ENCODE assay signal across 27 cellular contexts in genomic region chr11:44952082-44952481, GRCh38. TPM values are rescaled to one million over a fixed set of nuclear protein-coding genes. Genes with fewer than 3 reads are reported as not detected.
A peak's percentile ranks its signal among the peaks of the same experiment; 100 is the strongest.
DNase-seq lines count a peak whose midpoint lies in the region; ATAC-seq and FAIRE-seq lines count a peak whose summit lies in the region.
"Had no signal": no experiment of that assay in that cellular context is flagged by ENCODE, and none has a peak within 500 bp of the region (broad histone marks: within the 10 kb centered on the region; RNA-seq: fewer than 3 reads in every experiment).

No MANE protein-coding gene starts in this region.

- no peak overlapping the region for H3K9ac ChIP-seq in mesendoderm (ENCODE audit: low read length)

- no peak overlapping the region for H3K27ac ChIP-seq in mesendoderm (ENCODE audit: low read depth, low read length)
- H3K27ac ChIP-seq in small intestine (ENCODE audit: low read depth in 1 of 2, low read length in 1 of 2) = peak overlapping the region in 1 of 2 donors; percentile 67
- H3K27ac ChIP-seq: esophagus muscularis mucosa, gastroesophageal sphincter had no signal

- H3K18ac ChIP-seq in mesendoderm (ENCODE audit: low read length) = no peak overlapping the region

- H3K79me2 ChIP-seq in mesendoderm (ENCODE audit: control insufficient read depth, insufficient read depth, low read length) = peaks cover 2% of the 10 kb centered on the region

- no peak overlapping the region for H4K8ac ChIP-seq in mesendoderm (ENCODE audit: low read depth, low read length)

- H3K4ac ChIP-seq in mesendoderm (ENCODE audit: low read depth, low read length) = no peak overlapping the region

- H3K79me1 ChIP-seq in mesendoderm (ENCODE audit: low read length) = peaks cover 8% of the 10 kb centered on the region

- H3K9me3 ChIP-seq in small intestine (ENCODE audit: control insufficient read depth, low read depth) = no peaks in the 10 kb centered on the region
- H3K9me3 ChIP-seq: BE2C, esophagus muscularis mucosa, gastroesophageal sphincter had no signal

- H3K4me2 ChIP-seq in mesendoderm (ENCODE audit: low read length) = no peak overlapping the region

- no peaks in the 10 kb centered on the region for H3K36me3 ChIP-seq in mesendoderm (ENCODE audit: control insufficient read depth, insufficient read depth, low read length)
- H3K36me3 ChIP-seq in small intestine (ENCODE audit: control insufficient read depth in 2 of 2, insufficient read depth in 2 of 2, low read length in 2 of 2) = no peaks in the 10 kb centered on the region
- H3K36me3 ChIP-seq: BE2C, esophagus muscularis mucosa, gastroesophageal sphincter had no signal

- H4K5ac ChIP-seq in mesendoderm (ENCODE audit: low read length) = no peak overlapping the region

- H3K4me1 ChIP-seq in mesendoderm (ENCODE audit: control insufficient read depth, low read depth, low read length) (peaks cover 28% of the 10 kb centered on the region), small intestine (ENCODE audit: control insufficient read depth in 2 of 2, insufficient read depth in 1 of 2, low read depth in 1 of 2, low read length in 1 of 2) (peaks cover 4 to 5% of the 10 kb centered on the region in 2 donors)

- H3K4me1 Mint-ChIP-seq in T-cell = peaks cover 0 to 17% (median 4%) of the 10 kb centered on the region in 3 donors

- H3K56ac ChIP-seq in mesendoderm (ENCODE audit: low read length) = no peak overlapping the region

- H3K27me3 ChIP-seq in mesendoderm (ENCODE audit: insufficient read depth, low read length, poor library complexity) = no peaks in the 10 kb centered on the region
- no peaks in the 10 kb centered on the region for H3K27me3 ChIP-seq in small intestine (ENCODE audit: control insufficient read depth in 2 of 2, insufficient read depth in 2 of 2, low read length in 2 of 2)
- H3K27me3 ChIP-seq: esophagus muscularis mucosa had no signal

- H3K9me3 Mint-ChIP-seq in T-cell = no peaks in the 10 kb centered on the region
- H3K9me3 Mint-ChIP-seq: activated CD4-positive, alpha-beta memory T cell treated with anti-CD3 and anti-CD28 coated beads for 36 hours; stimulated activated naive CD8-positive, alpha-beta T cell treated with anti-CD3 and anti-CD28 coated beads, Interleukin-15, amount 100 ng/mL, for 72 hours had no signal

- H2AK5ac ChIP-seq in mesendoderm (ENCODE audit: low read length) = peak overlapping the region; percentile 23

- no peak overlapping the region for H2BK15ac ChIP-seq in mesendoderm (replicated peaks; ENCODE audit: low read depth)

- CTCF ChIA-PET in T-cell (lab: Charles Lee) = interaction anchor here (0.5 to 1.1 kb wide), 2 partner anchors 23 to 595 kb away, joined by 3 read pairs; no protein-coding TSS in a partner anchor

- POLR2A ChIA-PET in T-cell (lab: Charles Lee) = no interaction called here

- no peak for FAIRE-seq in small intestine (lab: Jason Lieb, UNC)
- FAIRE-seq: K562, urothelium cell line had no signal

- H3K36me3 Mint-ChIP-seq in T-cell = no peaks in the 10 kb centered on the region
- H3K36me3 Mint-ChIP-seq: activated CD4-positive, alpha-beta memory T cell treated with anti-CD3 and anti-CD28 coated beads for 36 hours had no signal

- H3K4me3 ChIP-seq in mesendoderm (ENCODE audit: low read length) = no peak overlapping the region
- no peak overlapping the region for H3K4me3 ChIP-seq in small intestine (ENCODE audit: low read depth in 1 of 2, low read length in 2 of 2)
- H3K4me3 ChIP-seq: esophagus muscularis mucosa, gastroesophageal sphincter, K562 had no signal

- H3K27ac Mint-ChIP-seq in T-cell = no peak overlapping the region
- H3K27ac Mint-ChIP-seq: activated CD4-positive, alpha-beta memory T cell treated with anti-CD3 and anti-CD28 coated beads for 36 hours; stimulated activated naive CD8-positive, alpha-beta T cell treated with anti-CD3 and anti-CD28 coated beads, Interleukin-15, amount 100 ng/mL, for 72 hours had no signal

- no peak overlapping the region for H2BK5ac ChIP-seq in mesendoderm (ENCODE audit: low read length)

- H3K27me3 Mint-ChIP-seq in T-cell = no peaks in the 10 kb centered on the region
- H3K27me3 Mint-ChIP-seq: activated CD4-positive, alpha-beta memory T cell treated with anti-CD3 and anti-CD28 coated beads for 36 hours had no signal

- ATAC-seq in T-cell (replicated peaks in 1 of 4) = no peak
- ATAC-seq in HG03108 (IDR thresholded peaks at IDR 0.05; ENCODE audit: unreplicated experiment) = no peak
- ATAC-seq in GM18502 (IDR thresholded peaks at IDR 0.05; ENCODE audit: poor library complexity, unreplicated experiment) = no peak
- ATAC-seq: gastroesophageal sphincter; K562; PC-3; stimulated activated naive CD8-positive, alpha-beta T cell treated with anti-CD3 and anti-CD28 coated beads, Interleukin-15, amount 100 ng/mL, for 72 hours had no signal

- peak; percentile 26 for DNase-seq in DMS53 (lab: John Stamatoyannopoulos, UW)
- no peak for DNase-seq in DMS53 treated with DMSO at 0.1 percent for 48 hours (lab: John Stamatoyannopoulos, UW; ENCODE audit: unreplicated experiment)
- DNase-seq in T-cell = no peak
- DNase-seq in mesendoderm = no peak
- DNase-seq in small intestine = peak; percentile 79
- DNase-seq in EL = no peak
- DNase-seq: 8988T; activated CD4-positive, alpha-beta memory T cell treated with anti-CD3 and anti-CD28 coated beads for 36 hours; BE2C; cerebellar nuclear complex; DMS 273 treated with DMSO at 0.1 percent for 48 hours; effector CD8-positive, alpha-beta T cell; GF-D8; NCI-H146; NCI-H2171 treated with DMSO at 0.1 percent for 48 hours; NCI-H748 treated with DMSO at 0.1 percent for 48 hours; PC-3; SIG-M5; stimulated activated CD4-positive, alpha-beta T cell treated with anti-CD3 and anti-CD28 coated beads, Interleukin-4, amount 100 ng/mL, for 24 hours; stimulated activated naive CD8-positive, alpha-beta T cell treated with anti-CD3 and anti-CD28 coated beads, Interleukin-15, amount 100 ng/mL, for 72 hours; T-helper 1 cell had no signal

- H3K23ac ChIP-seq in mesendoderm (ENCODE audit: low read length) = no peak overlapping the region

- WGBS in mesendoderm (ENCODE audit: extremely low coverage, insufficient coverage, low lambda C conversion rate) = no CpG with 5 or more reads among the region's 2 CpGs
- WGBS in small intestine, 3 donors = 12 to 53% (median 13%) methylated on average over 2 of the region's 2 CpGs

- H3K4me3 Mint-ChIP-seq in T-cell = peak overlapping the region in 2 of 3 donors; percentile 51 to 71

- no peak overlapping the region for H2BK120ac ChIP-seq in mesendoderm (ENCODE audit: low read depth, low read length)

RNA-seq across cellular contexts. Expression of gene TP53I11, which starts 1.4 kb away (rescaled TPM):
- 10 to 100 TPM in 4 of 5 donors, 1 to 10 TPM in 1; 6.6 to 27.0 (median 16.4) TPM for total RNA-seq in T-cell
- polyA plus RNA-seq in mesendoderm (2013, experiment 1 of 2) = 23.1 TPM
- 24.6 TPM for polyA plus RNA-seq in mesendoderm (2013, experiment 2 of 2)
- 100 to 1,000 TPM in 1 of 3 donors, 10 to 100 TPM in 1, 1 to 10 TPM in 1; 6.8 to 105 (median 11.2) TPM for polyA plus RNA-seq in small intestine

Comparison
In these comparisons a context has a peak if more than half of its experiments do, and no peak if none do; other contexts are left out.
1. DNase-seq: peak in DMS53 (single experiment) and small intestine (single experiment); none in DMS53 treated with DMSO at 0.1 percent for 48 hours (single experiment), T-cell (0 of 34), mesendoderm (single experiment) and EL (single experiment).